In the genomic region with DNA sequence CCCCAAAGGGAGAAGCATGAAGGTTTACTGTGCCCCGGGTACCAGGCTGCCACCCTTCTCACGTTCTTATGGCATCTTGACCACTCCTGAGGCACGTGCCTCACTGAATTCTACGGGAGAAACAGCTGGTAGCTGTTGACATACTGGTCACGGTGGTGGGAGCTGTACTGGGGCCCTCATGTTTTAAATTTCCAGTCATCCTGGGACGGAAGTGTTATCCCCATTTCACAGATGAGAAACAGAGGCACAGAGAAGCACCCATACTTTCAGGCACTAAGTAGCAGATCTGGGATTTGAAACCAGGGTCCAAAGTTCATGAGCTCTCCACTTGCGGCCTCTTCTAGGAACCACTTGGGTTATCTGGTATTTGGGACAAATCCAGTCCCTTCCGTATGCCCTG, we compare ENCODE assay signal across 20 cellular contexts. TPM values are rescaled to one million over a fixed set of nuclear protein-coding genes. Genes with fewer than 3 reads are reported as not detected.
DNase-seq lines count a peak whose midpoint lies in the region; ATAC-seq, FAIRE-seq and TF ChIP-seq lines count a peak whose summit lies in the region.
"Had no signal": no experiment of that assay in that cellular context is flagged by ENCODE, and none has a peak within 500 bp of the region (broad histone marks: within the 10 kb centered on the region; RNA-seq: fewer than 3 reads in every experiment).

No MANE protein-coding gene starts in this region.

- no peak overlapping the region for H3K27ac ChIP-seq in heart right ventricle
- H3K27ac ChIP-seq in K562 (ENCODE audit: extremely low read depth, low read depth, low read length), result no peak overlapping the region

- DNase-seq in cardiac septum (ENCODE audit: low spot score), result peak; percentile 14
- no peak for DNase-seq in heart right ventricle
- no peak for DNase-seq in K562 (ENCODE audit: extremely low read depth in 1 of 4, low spot score in 3 of 4)
- no peak for DNase-seq in left colon
- DNase-seq: ACHN; BE2C; CD4-positive, CD25-positive, alpha-beta regulatory T cell; CD8-positive, alpha-beta memory T cell; COR-L47; DMS 273 treated with DMSO at 0.1 percent for 48 hours; DMS79; GDM1; GOT3; H9 had no signal

- intact Hi-C loops in cardiac septum (cut with DNase I), result no loop called here
- intact Hi-C loops in heart right ventricle (cut with DNase I), result no loop called here
- intact Hi-C loops in K562 (cut with micrococcal nuclease), result no loop called here
- intact Hi-C loops in left colon (cut with DNase I, micrococcal nuclease), result no loop called here

- no peak overlapping the region for H2AFZ ChIP-seq in K562 (ENCODE audit: low read depth, low read length)

- H3K9me3 ChIP-seq in heart right ventricle (peaks cover 0 to 4% (median 0%) of the 10 kb centered on the region in 11 donors), K562 (replicated peaks; ENCODE audit: control insufficient read depth, insufficient read depth, low read depth, low read length) (no peaks in the 10 kb centered on the region; the same call in 1 of the 2 replicates)
- H3K9me3 ChIP-seq: BE2C had no signal

- FAIRE-seq in K562 (lab: Jason Lieb, UNC), result no peak
- FAIRE-seq: GM12892, GM18507, HTR-8/SVneo had no signal

- POLR2A ChIA-PET in K562 (lab: Yijun Ruan, JAX), result no interaction called here

- no peak for TF ChIP-seq RAD21 in K562 (CRISPR knock-in tag; conservative IDR thresholded peaks at IDR 0.05 in 1 of 2, IDR thresholded peaks at IDR 0.05 in 1 of 2)

- no peak for TF ChIP-seq EP300 in K562 (IDR thresholded peaks at IDR 0.05; ENCODE audit: low read length)

- no peaks in the 10 kb centered on the region for H3K9me1 ChIP-seq in K562 (ENCODE audit: control insufficient read depth, insufficient read depth, low read length)

- TF ChIP-seq POLR2A in K562 (conservative IDR thresholded peaks at IDR 0.05), result no peak

- no peak overlapping the region for H3K9ac ChIP-seq in K562 (ENCODE audit: insufficient read depth in 1 of 2, low read depth in 2 of 2, low read length in 2 of 2)

- TF ChIP-seq CTCF in heart right ventricle (IDR thresholded peaks at IDR 0.05), result no peak
- no peak for TF ChIP-seq CTCF in K562 (IDR thresholded peaks at IDR 0.05 in 2 of 3, conservative IDR thresholded peaks at IDR 0.05 in 1 of 3; ENCODE audit: insufficient read depth in 2 of 3, low read depth in 1 of 3, low read length in 3 of 3)

- in situ Hi-C loops in K562 (cut with MboI), result no loop called here

- H3K27me3 ChIP-seq in heart right ventricle, result peaks cover 0 to 6% (median 0%) of the 10 kb centered on the region in 7 donors
- peaks cover 6 to 34% of the 10 kb centered on the region in 2 experiments; a peak in 3 of 5 replicates for H3K27me3 ChIP-seq in K562 (ENCODE audit: control insufficient read depth in 2 of 2, insufficient read depth in 2 of 2, low read length in 2 of 2)
- H3K27me3 ChIP-seq: BE2C had no signal

- 92 to 93% methylated on average over 8 of the region's 8 CpGs for WGBS in heart right ventricle, 2 donors
- 1% methylated on average over 7 of the region's 8 CpGs for WGBS in K562 (ENCODE audit: insufficient coverage, low coverage, missing lambda C conversion rate)

- H3K79me2 ChIP-seq in K562 (ENCODE audit: control insufficient read depth, insufficient read depth, low read length), result no peaks in the 10 kb centered on the region

- no peak overlapping the region for H3K4me2 ChIP-seq in K562 (ENCODE audit: insufficient read depth, low read length)

- H3K36me3 ChIP-seq in heart right ventricle, result peaks cover 0 to 19% (median 0%) of the 10 kb centered on the region in 9 donors
- H3K36me3 ChIP-seq in K562 (ENCODE audit: control insufficient read depth, insufficient read depth, low read length), result no peaks in the 10 kb centered on the region
- H3K36me3 ChIP-seq: BE2C had no signal

- no peaks in the 10 kb centered on the region for H4K20me1 ChIP-seq in K562 (replicated peaks; ENCODE audit: control insufficient read depth, insufficient read depth, low read length)

- H3K4me3 ChIP-seq in heart right ventricle, result no peak overlapping the region
- no peak overlapping the region for H3K4me3 ChIP-seq in K562

- no TSS peak for BruUV-seq in K562 (replicated peaks; lab: Mats Ljungman, UMichigan)

- CTCF ChIA-PET in K562 (lab: Yijun Ruan, JAX; ENCODE audit: low intra/inter-chr PET ratio), result no interaction called here

- peaks cover 0 to 7% (median 0%) of the 10 kb centered on the region in 9 donors for H3K4me1 ChIP-seq in heart right ventricle
- H3K4me1 ChIP-seq in K562 (replicated peaks in 1 of 2; ENCODE audit: control insufficient read depth in 2 of 2, insufficient read depth in 2 of 2, low read length in 2 of 2), result 0 out of 5 replicates have a peak, but pooled peaks cover 0 to 3% of the 10 kb centered on the region in 2 experiments
- H3K4me1 ChIP-seq: BE2C had no signal

- no peak for ATAC-seq in heart right ventricle
- no peak for ATAC-seq in K562
- ATAC-seq in left colon, result peak; percentile 6
- no peak for ATAC-seq in GM21390 (IDR thresholded peaks at IDR 0.05; ENCODE audit: unreplicated experiment)
- no peak for ATAC-seq in GM18519 (IDR thresholded peaks at IDR 0.05; ENCODE audit: low FRiP score, unreplicated experiment)

TF ChIP-seq in K562, 482 proteins besides CTCF, POLR2A, EP300 and RAD21:
- TF ChIP-seq ZNF79 (CRISPR knock-in tag; IDR thresholded peaks at IDR 0.05; ENCODE audit: low read depth) (no peak), RBM25 (IDR thresholded peaks at IDR 0.05; ENCODE audit: low read depth, low read length, severe bottlenecking) (peak; percentile 43)
TF ChIP-seq in K562: peak in this region for 1.

RNA-seq across cellular contexts. Expression of a gene that starts 26.3 kb away (rescaled TPM):
- total RNA-seq in cardiac septum, result 6.4 TPM
- total RNA-seq in heart right ventricle, result 10 to 100 TPM in 1 of 10 donors, 1 to 10 TPM in 9; 2.6 to 13.0 (median 4.6) TPM
- polyA plus RNA-seq in heart right ventricle, result 1 to 10 TPM; 2.5 to 4.9 TPM
- total RNA-seq in K562 (2011; cell fraction: chromatin; rRNA removed; ENCODE audit: low replicate concordance), result not detected in 2 replicates
- total RNA-seq in K562 (2011; cell fraction: nucleolus; rRNA removed), result not detected in 2 replicates
- not detected in 2 replicates for total RNA-seq in K562 (2011; cell fraction: nucleoplasm; rRNA removed)
- total RNA-seq in K562 (2014; rRNA removed), result not detected in 2 replicates
- not detected in 2 replicates for total RNA-seq in K562 (2014; rRNA removed; fragmentation: Illumina TruSeq; extraction: Trizol)
- total RNA-seq in K562 (2015; rRNA removed; fragmentation: Illumina TruSeq; extraction: Trizol), result not detected in 2 replicates
- 0.02 TPM in 1 of 2 replicates, not detected in the other for total RNA-seq in K562 (2021)
- polyA plus RNA-seq in K562 (2011; rRNA removed), result not detected in 2 replicates
- polyA plus RNA-seq in K562 (2011; cell fraction: cytosol; rRNA removed), result 0.01 TPM in 1 of 2 replicates, not detected in the other
- polyA plus RNA-seq in K562 (2011; cell fraction: nucleus; rRNA removed), result not detected in 2 replicates
- polyA plus RNA-seq in K562 (2012), result 0.01 TPM in 1 of 2 replicates, not detected in the other
- not detected in 2 replicates for polyA plus RNA-seq in K562 (2014; fragmentation: Illumina TruSeq; extraction: Trizol)
- polyA plus RNA-seq in K562 (2014; fragmentation: Nextera tagmentation; extraction: Ambion mirVana), result not detected
- polyA plus RNA-seq in K562 (2014; rRNA removed), result not detected in 2 replicates
- not detected in 2 replicates for polyA minus RNA-seq in K562 (2011; rRNA and poly(A)+ RNA removed)
- polyA minus RNA-seq in K562 (2011; cell fraction: cytosol; rRNA and poly(A)+ RNA removed), result not detected in 2 replicates
- not detected in 2 replicates for polyA minus RNA-seq in K562 (2011; cell fraction: nucleus; rRNA and poly(A)+ RNA removed)
- 1 to 10 TPM; 2.0 to 2.2 TPM for total RNA-seq in left colon
- total RNA-seq: CD4-positive, CD25-positive, alpha-beta regulatory T cell had no signal
- polyA plus RNA-seq: CD4-positive, CD25-positive, alpha-beta regulatory T cell; CD8-positive, alpha-beta memory T cell; IgD-negative memory B cell had no signal
